ENCODE assay signal across 8 cellular contexts in genomic region chr10:58512470-58513188, GRCh38. TPM values are rescaled to one million over a fixed set of nuclear protein-coding genes. Genes with fewer than 3 reads are reported as not detected.
DNase-seq lines count a peak whose midpoint lies in the region; ATAC-seq, FAIRE-seq and TF ChIP-seq lines count a peak whose summit lies in the region.

TSS of gene BICC1 (plus strand) at chr10:58512872. CDS start at chr10:58513144, 272 bp downstream.

- TF ChIP-seq POLR2A in A549 (IDR thresholded peaks at IDR 0.05; ENCODE audit: low read length) (peak; percentile 50; the same call in 1 of the 2 replicates), gastrocnemius medialis (IDR thresholded peaks at IDR 0.05) (peak; percentile 29 to 47)

- no peak for TF ChIP-seq EP300 in A549 (IDR thresholded peaks at IDR 0.05)

- H3K4me3 ChIP-seq in A549: peak within 1 kb of the TSS; percentile 69
- H3K4me3 ChIP-seq in gastrocnemius medialis: peak within 1 kb of the TSS; percentile 64 to 76 (median 71)

- CTCF ChIA-PET in A549 (lab: Yijun Ruan, JAX): interaction anchor here (0.8 to 4.4 kb wide), 9 partner anchors 21 to 131 kb away, joined by 3 to 25 read pairs (median 3); no protein-coding TSS in a partner anchor

- H3K9me3 ChIP-seq in A549 (no peaks in the 10 kb centered on the region), gastrocnemius medialis (no peaks in the 10 kb centered on the region)

- TF ChIP-seq RAD21 in A549 (conservative IDR thresholded peaks at IDR 0.05 in 1 of 2, IDR thresholded peaks at IDR 0.05 in 1 of 2): peak in 1 of 2 experiments; percentile 33; a peak in 1 of 5 replicates

- H3K27me3 ChIP-seq in gastrocnemius medialis: no peaks in the 10 kb centered on the region

- POLR2A ChIA-PET in A549 (lab: Yijun Ruan, JAX): interaction anchor here (0.9 to 3.9 kb wide), 3 partner anchors 44 to 177 kb away, joined by 3 to 34 read pairs (median 8); no protein-coding TSS in a partner anchor

- FAIRE-seq in A549 (lab: Jason Lieb, UNC): peak; percentile 65

- peak within 1 kb of the TSS; percentile 85 for H3K4me2 ChIP-seq in A549

- peaks cover 16% of the 10 kb centered on the region for H3K4me1 ChIP-seq in A549
- H3K4me1 ChIP-seq in gastrocnemius medialis: peaks cover 8 to 12% of the 10 kb centered on the region in 2 donors

- DNase-seq in A549 (ENCODE audit: low read depth in 1 of 2, low spot score in 1 of 2) (peak; percentile 47 to 55), NCI-H748 (lab: John Stamatoyannopoulos, UW; ENCODE audit: unreplicated experiment) (peak; percentile 70), caudate nucleus (lab: John Stamatoyannopoulos, UW) (peak in 34 of 61 donors; percentile 0 to 61 (median 32)), inferior parietal cortex (ENCODE audit: extremely low spot score) (peak; percentile 22), gastrocnemius medialis (peak; percentile 29 to 32)
- DNase-seq in effector CD4-positive, alpha-beta T cell: no peak

- TF ChIP-seq CTCF in A549 (IDR thresholded peaks at IDR 0.05): peak; percentile 29; the same call in 2 of the 3 replicates
- no peak for TF ChIP-seq CTCF in gastrocnemius medialis (IDR thresholded peaks at IDR 0.05 in 4 of 5, conservative IDR thresholded peaks at IDR 0.05 in 1 of 5)

- no peaks in the 10 kb centered on the region for H3K36me3 ChIP-seq in gastrocnemius medialis

- in situ Hi-C loops in gastrocnemius medialis (cut with MboI; ENCODE audit: low sequenced_read_pairs in 4 of 4): loop anchor here in 1 of 4 donors (10.0 kb wide), 1 partner anchor 132 kb away; no protein-coding TSS in a partner anchor

- WGBS in A549 (ENCODE audit: missing lambda C conversion rate): under 1% methylated on average over 20 of the region's 83 CpGs

- intact Hi-C loops in gastrocnemius medialis (cut with DNase I; ENCODE audit: low total_unique reads): loop anchor here (1.0 to 10.0 kb wide), 4 partner anchors 98 to 270 kb away; partner anchors contain the start of gene UBE2D1

- H3K27ac ChIP-seq in A549 (peak within 1 kb of the TSS; percentile 91 to 99), caudate nucleus (ENCODE audit: low read depth, low read length) (no peak within 1 kb of the TSS), gastrocnemius medialis (peak within 1 kb of the TSS; percentile 82 to 86 (median 84))

- ATAC-seq in A549 (peak; percentile 74 to 79), GM18909 (IDR thresholded peaks at IDR 0.05; ENCODE audit: poor library complexity, unreplicated experiment) (peak; percentile 49), gastrocnemius medialis (peak; percentile 42 to 64), HG03135 (IDR thresholded peaks at IDR 0.05; ENCODE audit: unreplicated experiment) (no peak)

TF ChIP-seq in A549, 52 proteins besides CTCF, POLR2A, EP300 and RAD21:
- TF ChIP-seq BCL3 (IDR thresholded peaks at IDR 0.05) (peak; percentile 32; the same call in 2 of the 3 replicates), NFE2L2 (conservative IDR thresholded peaks at IDR 0.05; ENCODE audit: low read length) (no peak), USF2 (IDR thresholded peaks at IDR 0.05) (peak; percentile 33; the same call in 1 of the 2 replicates), HMGXB4 (CRISPR knock-in tag; IDR thresholded peaks at IDR 0.05; ENCODE audit: borderline replicate concordance) (no peak), SMC3 (IDR thresholded peaks at IDR 0.05) (peak; percentile 31; the same call in 1 of the 3 replicates), HEYL (CRISPR knock-in tag; IDR thresholded peaks at IDR 0.05) (no peak), KDM5A (IDR thresholded peaks at IDR 0.05) (no peak), JUN (IDR thresholded peaks at IDR 0.05) (peak in 1 of 2 experiments; percentile 83; a peak in 3 of 5 replicates), KDM1A (IDR thresholded peaks at IDR 0.05; ENCODE audit: low read depth) (no peak), CBX8 (IDR thresholded peaks at IDR 0.05) (no peak)

RNA-seq across cellular contexts. Expression of gene BICC1, which starts in this region (rescaled TPM):
- polyA plus RNA-seq in A549 (2011; rRNA removed) (36.9 and 50.7 TPM in 2 replicates), A549 (2017; fragmentation: RNase III; extraction: RNeasy Plus Mini Kit Qiagen cat#74134 plus additional on column Dnase treatment) (52.4 to 57.7 TPM (median 56.8 TPM) in 3 replicates)
- polyA plus RNA-seq in A549 (2012; cell fraction: cytosol; rRNA removed): 7.3 and 9.6 TPM in 2 replicates
- 6.3 and 10.1 TPM in 2 replicates for polyA plus RNA-seq in A549 (2012; cell fraction: nucleus; rRNA removed)
- polyA minus RNA-seq in A549 (2011; rRNA and poly(A)+ RNA removed): 155 and 169 TPM in 2 replicates
- total RNA-seq in gastrocnemius medialis: 10 to 100 TPM in 2 of 4 donors, 1 to 10 TPM in 2; 4.7 to 29.7 (median 18.0) TPM
